In genomic region chr14:39422243-39422642, GRCh38 we compare ENCODE assay signal across 18 cellular contexts. TPM values are rescaled to one million over a fixed set of nuclear protein-coding genes. Genes with fewer than 3 reads are reported as not detected.
DNase-seq lines count a peak whose midpoint lies in the region; ATAC-seq, FAIRE-seq and TF ChIP-seq lines count a peak whose summit lies in the region.
"Had no signal": no experiment of that assay in that cellular context is flagged by ENCODE, and none has a peak within 500 bp of the region (broad histone marks: within the 10 kb centered on the region; RNA-seq: fewer than 3 reads in every experiment).

No MANE protein-coding gene starts in this region.

- H3K4me2 ChIP-seq in HepG2 (ENCODE audit: low read depth, low read length) = no peak overlapping the region
- H3K4me2 ChIP-seq: A549 had no signal

- H3K4me3 ChIP-seq in HepG2 (replicated peaks in 1 of 3; ENCODE audit: insufficient read depth in 1 of 3, low read depth in 2 of 3, low read length in 3 of 3) = no peak overlapping the region
- H3K4me3 ChIP-seq in right lobe of liver = no peak overlapping the region
- H3K4me3 ChIP-seq in subcutaneous abdominal adipose tissue (ENCODE audit: low read depth in 1 of 5, low read length in 5 of 5) = no peak overlapping the region
- H3K4me3 ChIP-seq: A549 had no signal

- intact Hi-C loops in activated CD4-positive, alpha-beta memory T cell treated with anti-CD3 and anti-CD28 coated beads for 36 hours (cut with micrococcal nuclease) = no loop called here
- intact Hi-C loops in HepG2 (cut with micrococcal nuclease; ENCODE audit: unreplicated experiment) (no loop called here), right lobe of liver (cut with DNase I) (no loop called here), left colon (cut with DNase I, micrococcal nuclease) (no loop called here)

- CTCF ChIA-PET in activated CD4-positive, alpha-beta memory T cell treated with anti-CD3 and anti-CD28 coated beads for 36 hours (lab: Charles Lee) = interaction anchor here (1.0 kb wide), 1 partner anchor 191 kb away, joined by 3 read pairs; no protein-coding TSS in a partner anchor
- CTCF ChIA-PET in activated CD4-positive, alpha-beta memory T cell treated with anti-CD3 and anti-CD28 coated beads, Interleukin-2, amount 10 ng/mL, durations not matched to agents 7 days and 5 days (lab: Charles Lee) = interaction anchor here (1.0 to 1.6 kb wide), 2 partner anchors 9 to 190 kb away, joined by 3 to 6 read pairs; no protein-coding TSS in a partner anchor
- CTCF ChIA-PET in HepG2 (lab: Yijun Ruan, JAX; ENCODE audit: low intra/inter-chr PET ratio, low total read pairs) = no interaction called here

- H3K27me3 ChIP-seq in HepG2 (ENCODE audit: control insufficient read depth in 1 of 2, insufficient read depth in 2 of 2, low read length in 2 of 2) (no peaks in the 10 kb centered on the region), right lobe of liver (no peaks in the 10 kb centered on the region), subcutaneous abdominal adipose tissue (ENCODE audit: control insufficient read depth in 5 of 5, insufficient read depth in 4 of 5, low read length in 5 of 5) (no peaks in the 10 kb centered on the region)

- H4K20me1 ChIP-seq in HepG2 (ENCODE audit: insufficient read depth, low read length) = no peaks in the 10 kb centered on the region

- in situ Hi-C loops in HepG2 (cut with HindIII; ENCODE audit: extremely low pct_ligation_motif_present, low pct_unique_long_range_greater_than_20kb) = no loop called here

- peaks cover 25% of the 10 kb centered on the region for H3K79me2 ChIP-seq in HepG2 (ENCODE audit: insufficient read depth, low read length)

- H3K4me1 ChIP-seq in HepG2 (ENCODE audit: insufficient read depth, low read length) (peaks cover 8% of the 10 kb centered on the region), right lobe of liver (peaks cover 0 to 10% (median 0%) of the 10 kb centered on the region in 4 donors), subcutaneous abdominal adipose tissue (ENCODE audit: control insufficient read depth in 5 of 5, insufficient read depth in 5 of 5, low read length in 5 of 5) (peaks cover 4 to 33% (median 18%) of the 10 kb centered on the region in 5 donors)

- BruUV-seq in HepG2 (replicated peaks; lab: Mats Ljungman, UMichigan) = no TSS peak

- H2AFZ ChIP-seq in HepG2 (ENCODE audit: low read length) = no peak overlapping the region

- H3K27ac ChIP-seq in HepG2 (ENCODE audit: extremely low read length, insufficient read depth, low read length) (no peak overlapping the region), right lobe of liver (no peak overlapping the region), subcutaneous abdominal adipose tissue (ENCODE audit: low read depth, low read length) (peak overlapping the region; percentile 69)
- H3K27ac ChIP-seq: 22Rv1, A549, C4-2B had no signal

- TF ChIP-seq EP300 in HepG2 (IDR thresholded peaks at IDR 0.05; ENCODE audit: low read depth in 2 of 2, low read length in 2 of 2) (no peak), HepG2 (CRISPR knock-in tag; IDR thresholded peaks at IDR 0.05; ENCODE audit: borderline replicate concordance) (no peak)

- POLR2A ChIA-PET in activated CD4-positive, alpha-beta memory T cell treated with anti-CD3 and anti-CD28 coated beads for 36 hours (lab: Charles Lee) = interaction anchor here (0.7 kb wide), 1 partner anchor 26 kb away, joined by 3 read pairs; no protein-coding TSS in a partner anchor
- POLR2A ChIA-PET in activated CD4-positive, alpha-beta memory T cell treated with anti-CD3 and anti-CD28 coated beads, Interleukin-2, amount 10 ng/mL, durations not matched to agents 7 days and 5 days (lab: Charles Lee) = interaction anchor here (3.2 kb wide), 1 partner anchor 10 kb away, joined by 19 read pairs; the partner anchor contains the start of gene FBXO33
- POLR2A ChIA-PET in HepG2 (lab: Yijun Ruan, JAX) = interaction anchor here (0.7 to 1.4 kb wide), 3 partner anchors 9 to 252 kb away, joined by 3 to 6 read pairs (median 3); partner anchors contain the start of gene TRAPPC6B

- no peaks in the 10 kb centered on the region for H3K36me3 ChIP-seq in HepG2 (replicated peaks in 1 of 2; ENCODE audit: control insufficient read depth in 1 of 2, insufficient read depth in 2 of 2, low read length in 2 of 2)
- H3K36me3 ChIP-seq in right lobe of liver = no peaks in the 10 kb centered on the region
- no peaks in the 10 kb centered on the region for H3K36me3 ChIP-seq in subcutaneous abdominal adipose tissue (ENCODE audit: control insufficient read depth in 5 of 5, insufficient read depth in 5 of 5, low read length in 5 of 5)

- no peak overlapping the region for H3K4me3 Mint-ChIP-seq in activated CD4-positive, alpha-beta memory T cell treated with anti-CD3 and anti-CD28 coated beads for 36 hours
- no peak overlapping the region for H3K4me3 Mint-ChIP-seq in activated CD4-positive, alpha-beta memory T cell treated with anti-CD3 and anti-CD28 coated beads, Interleukin-2, amount 10 ng/mL, durations not matched to agents 7 days and 5 days
- H3K4me3 Mint-ChIP-seq: CD4-positive, alpha-beta T cell; H9 had no signal

- ATAC-seq in HepG2 (0 out of 3 replicates have a peak, but pooled peaks have one; percentile 12), right lobe of liver (no peak), left colon (peak; percentile 91), HG02885 (IDR thresholded peaks at IDR 0.05; ENCODE audit: poor library complexity, unreplicated experiment) (no peak)
- ATAC-seq: A549 had no signal

- no peak for TF ChIP-seq POLR2A in HepG2 (IDR thresholded peaks at IDR 0.05; ENCODE audit: insufficient read depth in 1 of 2, low read depth in 2 of 2, low read length in 2 of 2)
- no peak for TF ChIP-seq POLR2A in right lobe of liver (IDR thresholded peaks at IDR 0.05)

- H3K27ac Mint-ChIP-seq in activated CD4-positive, alpha-beta memory T cell treated with anti-CD3 and anti-CD28 coated beads for 36 hours = peak overlapping the region; percentile 26
- no peak overlapping the region for H3K27ac Mint-ChIP-seq in activated CD4-positive, alpha-beta memory T cell treated with anti-CD3 and anti-CD28 coated beads, Interleukin-2, amount 10 ng/mL, durations not matched to agents 7 days and 5 days
- H3K27ac Mint-ChIP-seq: CD4-positive, alpha-beta T cell; H9 had no signal

- no peak for FAIRE-seq in HepG2 (lab: Jason Lieb, UNC)
- FAIRE-seq: A549, H1 had no signal

- H3K36me3 Mint-ChIP-seq in activated CD4-positive, alpha-beta memory T cell treated with anti-CD3 and anti-CD28 coated beads for 36 hours = peaks cover 15% of the 10 kb centered on the region
- peaks cover 21% of the 10 kb centered on the region for H3K36me3 Mint-ChIP-seq in activated CD4-positive, alpha-beta memory T cell treated with anti-CD3 and anti-CD28 coated beads, Interleukin-2, amount 10 ng/mL, durations not matched to agents 7 days and 5 days (ENCODE audit: low read depth)

- TF ChIP-seq CTCF in HepG2 (CRISPR knock-in tag; IDR thresholded peaks at IDR 0.05) (no peak), right lobe of liver (IDR thresholded peaks at IDR 0.05) (no peak)

- peaks cover under 1% of the 10 kb centered on the region for H3K9me3 Mint-ChIP-seq in activated CD4-positive, alpha-beta memory T cell treated with anti-CD3 and anti-CD28 coated beads for 36 hours
- H3K9me3 Mint-ChIP-seq in activated CD4-positive, alpha-beta memory T cell treated with anti-CD3 and anti-CD28 coated beads, Interleukin-2, amount 10 ng/mL, durations not matched to agents 7 days and 5 days = peaks cover 4% of the 10 kb centered on the region

- no peaks in the 10 kb centered on the region for H3K27me3 Mint-ChIP-seq in activated CD4-positive, alpha-beta memory T cell treated with anti-CD3 and anti-CD28 coated beads for 36 hours
- no peaks in the 10 kb centered on the region for H3K27me3 Mint-ChIP-seq in activated CD4-positive, alpha-beta memory T cell treated with anti-CD3 and anti-CD28 coated beads, Interleukin-2, amount 10 ng/mL, durations not matched to agents 7 days and 5 days
- H3K27me3 Mint-ChIP-seq: CD4-positive, alpha-beta T cell had no signal

- H3K9ac ChIP-seq in HepG2 (ENCODE audit: insufficient read depth, low read depth, low read length) (no peak overlapping the region), subcutaneous abdominal adipose tissue (ENCODE audit: low read length in 5 of 5) (no peak overlapping the region)

- no peak for TF ChIP-seq RAD21 in HepG2 (CRISPR knock-in tag; IDR thresholded peaks at IDR 0.05)

- peaks cover 50% of the 10 kb centered on the region for H3K4me1 Mint-ChIP-seq in activated CD4-positive, alpha-beta memory T cell treated with anti-CD3 and anti-CD28 coated beads for 36 hours (ENCODE audit: low read depth)
- peaks cover 20% of the 10 kb centered on the region for H3K4me1 Mint-ChIP-seq in activated CD4-positive, alpha-beta memory T cell treated with anti-CD3 and anti-CD28 coated beads, Interleukin-2, amount 10 ng/mL, durations not matched to agents 7 days and 5 days

- H3K9me3 ChIP-seq in HepG2 (ENCODE audit: low read length) (peaks cover under 1% of the 10 kb centered on the region; the same call in 1 of the 2 replicates), right lobe of liver (no peaks in the 10 kb centered on the region), subcutaneous abdominal adipose tissue (ENCODE audit: control insufficient read depth in 5 of 5, low read length in 5 of 5) (peaks cover 0 to under 1% (median 0%) of the 10 kb centered on the region in 5 donors)
- H3K9me3 ChIP-seq: A549 had no signal

- no peak for DNase-seq in activated CD4-positive, alpha-beta memory T cell treated with anti-CD3 and anti-CD28 coated beads for 36 hours
- no peak for DNase-seq in activated CD4-positive, alpha-beta memory T cell treated with anti-CD3 and anti-CD28 coated beads, Interleukin-2, amount 10 ng/mL, durations not matched to agents 7 days and 5 days
- DNase-seq in HepG2 (ENCODE audit: low spot score) = no peak
- no peak for DNase-seq in right lobe of liver
- no peak for DNase-seq in left colon
- DNase-seq in NAMALWA (ENCODE audit: low spot score) = no peak
- DNase-seq: AML-193; CD4-positive, alpha-beta T cell; DMS153; DMS79; GDM1; H9 had no signal

RNA-seq across cellular contexts. Expression of gene FBXO33, which starts 10.0 kb away (rescaled TPM):
- total RNA-seq in activated CD4-positive, alpha-beta memory T cell treated with anti-CD3 and anti-CD28 coated beads for 36 hours = 10 to 100 TPM; 17.4 to 18.8 TPM
- total RNA-seq in activated CD4-positive, alpha-beta memory T cell treated with anti-CD3 and anti-CD28 coated beads, Interleukin-2, amount 10 ng/mL, durations not matched to agents 7 days and 5 days = 10 to 100 TPM; 23.1 to 24.8 TPM
- 15.5 and 23.3 TPM in 2 replicates for total RNA-seq in HepG2 (2016; rRNA removed; fragmentation: Illumina TruSeq; extraction: Trizol)
- 1.6 and 1.8 TPM in 2 replicates for total RNA-seq in HepG2 (2016; cell fraction: cytosol; rRNA removed; fragmentation: Illumina TruSeq; extraction: Trizol; ENCODE audit: low read depth)
- 17.5 and 22.7 TPM in 2 replicates for total RNA-seq in HepG2 (2016; cell fraction: insoluble cytoplasmic fraction; rRNA removed; fragmentation: Illumina TruSeq; extraction: Trizol)
- 5.6 and 7.4 TPM in 2 replicates for total RNA-seq in HepG2 (2016; cell fraction: membrane; rRNA removed; fragmentation: Illumina TruSeq; extraction: Trizol)
- 12.8 and 13.0 TPM in 2 replicates for total RNA-seq in HepG2 (2016; cell fraction: nucleus; rRNA removed; fragmentation: Illumina TruSeq; extraction: Trizol)
- 15.2 and 16.9 TPM in 2 replicates for polyA plus RNA-seq in HepG2 (2011; rRNA removed)
- 7.6 and 10.6 TPM in 2 replicates for polyA plus RNA-seq in HepG2 (2011; cell fraction: cytosol; rRNA removed)
- polyA plus RNA-seq in HepG2 (2011; cell fraction: nucleus; rRNA removed) = 8.6 and 9.8 TPM in 2 replicates
- polyA plus RNA-seq in HepG2 (2012) = 13.5 and 16.7 TPM in 2 replicates
- polyA plus RNA-seq in HepG2 (2016; cell fraction: cytosol; fragmentation: Illumina TruSeq; extraction: Trizol; ENCODE audit: low read depth) = 0.57 and 0.70 TPM in 2 replicates
- 15.9 and 16.0 TPM in 2 replicates for polyA plus RNA-seq in HepG2 (2016; cell fraction: insoluble cytoplasmic fraction; fragmentation: Illumina TruSeq; extraction: Trizol; ENCODE audit: low read depth)
- polyA plus RNA-seq in HepG2 (2016; cell fraction: membrane; fragmentation: Illumina TruSeq; extraction: Trizol; ENCODE audit: low read depth) = 2.2 and 2.6 TPM in 2 replicates
- 11.2 and 12.2 TPM in 2 replicates for polyA plus RNA-seq in HepG2 (2016; cell fraction: nucleus; fragmentation: Illumina TruSeq; extraction: Trizol; ENCODE audit: insufficient read depth, low read depth)
- polyA minus RNA-seq in HepG2 (2011; rRNA and poly(A)+ RNA removed; ENCODE audit: low replicate concordance) = 30.5 and 39.3 TPM in 2 replicates
- polyA minus RNA-seq in HepG2 (2011; cell fraction: cytosol; rRNA and poly(A)+ RNA removed) = 12.7 and 15.8 TPM in 2 replicates
- 34.8 and 39.1 TPM in 2 replicates for polyA minus RNA-seq in HepG2 (2011; cell fraction: nucleus; rRNA and poly(A)+ RNA removed)
- 1 to 10 TPM; 4.3 to 6.0 (median 5.2) TPM for total RNA-seq in right lobe of liver
- total RNA-seq in left colon = 1 to 10 TPM; 6.9 to 9.3 TPM

Comparison
In these comparisons a context has a peak if more than half of its experiments do, and no peak if none do; other contexts are left out.
1. ATAC-seq: peak in HepG2 (single experiment) and left colon (single experiment); none in right lobe of liver (0 of 4) and HG02885 (single experiment).